Comparison of ENCODE assay signal across 12 cellular contexts in the genomic region with DNA sequence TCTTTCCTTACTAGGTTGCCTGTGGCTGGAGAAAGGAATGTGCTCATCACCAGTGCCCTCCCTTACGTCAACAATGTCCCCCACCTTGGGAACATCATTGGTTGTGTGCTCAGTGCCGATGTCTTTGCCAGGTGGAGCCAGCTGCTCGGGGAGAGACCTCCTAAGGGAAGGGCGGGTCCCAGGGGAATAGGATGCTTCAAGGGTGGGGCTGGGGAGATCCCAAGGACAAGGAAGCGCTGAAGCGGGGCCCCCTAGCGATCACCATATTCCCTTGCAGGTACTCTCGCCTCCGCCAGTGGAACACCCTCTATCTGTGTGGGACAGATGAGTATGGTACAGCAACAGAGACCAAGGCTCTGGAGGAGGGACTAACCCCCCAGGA. TPM values are rescaled to one million over a fixed set of nuclear protein-coding genes. Genes with fewer than 3 reads are reported as not detected.
DNase-seq lines count a peak whose midpoint lies in the region; TF ChIP-seq lines count a peak whose summit lies in the region.
"Had no signal": no experiment of that assay in that cellular context is flagged by ENCODE, and none has a peak within 500 bp of the region (broad histone marks: within the 10 kb centered on the region; RNA-seq: fewer than 3 reads in every experiment).

No MANE protein-coding gene starts in this region.

- H3K4me1 Mint-ChIP-seq in neural progenitor cell, result no peaks in the 10 kb centered on the region

- no peaks in the 10 kb centered on the region for H3K27me3 ChIP-seq in neural progenitor cell
- H3K27me3 ChIP-seq: heart right ventricle had no signal

- H3K79me2 ChIP-seq in neural progenitor cell (ENCODE audit: low read depth), result no peaks in the 10 kb centered on the region

- peaks cover under 1% of the 10 kb centered on the region for H3F3A ChIP-seq in neural progenitor cell (ENCODE audit: low read depth)

- H3K27ac ChIP-seq in neural progenitor cell, result no peak overlapping the region
- H3K27ac ChIP-seq: heart right ventricle had no signal

- peak; percentile 13 for TF ChIP-seq CTCF in neural progenitor cell (IDR thresholded peaks at IDR 0.05)

- no peak overlapping the region for H3K9ac ChIP-seq in neural progenitor cell

- no peaks in the 10 kb centered on the region for H3K9me3 Mint-ChIP-seq in neural progenitor cell

- H3K27ac Mint-ChIP-seq in neural progenitor cell, result no peak overlapping the region

- H3K4me3 Mint-ChIP-seq in neural progenitor cell, result no peak overlapping the region

- peaks cover 17% of the 10 kb centered on the region for H3K36me3 ChIP-seq in neural progenitor cell

- no peak overlapping the region for H2AFZ ChIP-seq in neural progenitor cell (replicated peaks)

- no peak overlapping the region for H3K4me2 ChIP-seq in neural progenitor cell

- no peak overlapping the region for H3K4me3 ChIP-seq in neural progenitor cell
- H3K4me3 ChIP-seq: heart right ventricle had no signal

- DNase-seq in NCI-H82 (lab: John Stamatoyannopoulos, UW) (peak; percentile 77), NCI-H82 treated with DMSO at 0.1 percent for 48 hours (lab: John Stamatoyannopoulos, UW; ENCODE audit: unreplicated experiment) (no peak), neural progenitor cell (ENCODE audit: low spot score) (no peak), SW 1271 (lab: John Stamatoyannopoulos, UW) (no peak)
- DNase-seq: 8988T; activated CD4-positive, alpha-beta T cell treated with anti-CD3 and anti-CD28 coated beads, Interleukin-2, amount 50 U/mL, for 1 hour; activated effector memory CD4-positive, alpha-beta T cell treated with Interleukin-2 at 50 U/mL for 16 hours; heart right ventricle; left ventricle myocardium superior; NCI-H1436; NCI-H510A; trophoblast cell had no signal

- peaks cover 4% of the 10 kb centered on the region for H3K27me3 Mint-ChIP-seq in neural progenitor cell (ENCODE audit: insufficient read depth, low read depth)

- no peaks in the 10 kb centered on the region for H3K9me3 ChIP-seq in neural progenitor cell (ENCODE audit: low read depth)
- H3K9me3 ChIP-seq: heart right ventricle had no signal

- H4K20me1 ChIP-seq in neural progenitor cell (ENCODE audit: low read depth), result no peaks in the 10 kb centered on the region

- no peaks in the 10 kb centered on the region for H3K4me1 ChIP-seq in neural progenitor cell
- H3K4me1 ChIP-seq: heart right ventricle had no signal

- H3K36me3 Mint-ChIP-seq in neural progenitor cell, result peaks cover 45% of the 10 kb centered on the region

RNA-seq across cellular contexts. Expression of a gene that starts 10.3 kb away (rescaled TPM):
- 109 and 116 TPM in 2 replicates for total RNA-seq in neural progenitor cell (ENCODE audit: low replicate concordance)

RNA-seq across cellular contexts. Expression of a gene that starts 18.5 kb away (rescaled TPM):
- 0.62 TPM in 1 of 2 replicates, not detected in the other for total RNA-seq in neural progenitor cell (ENCODE audit: low replicate concordance)

RNA-seq across cellular contexts. Expression of a gene that starts 22.2 kb away (rescaled TPM):
- total RNA-seq in neural progenitor cell (ENCODE audit: low replicate concordance), result 2.3 and 4.3 TPM in 2 replicates

RNA-seq across cellular contexts. Expression of a gene that starts 24.5 kb away (rescaled TPM):
- 3.6 and 5.4 TPM in 2 replicates for total RNA-seq in neural progenitor cell (ENCODE audit: low replicate concordance)

RNA-seq across cellular contexts. Expression of a gene that starts 38.5 kb away (rescaled TPM):
- total RNA-seq in neural progenitor cell (ENCODE audit: low replicate concordance), result 0.12 and 0.71 TPM in 2 replicates
